In genomic region chr2:11705711-11706110, GRCh38 we compare ENCODE assay signal across 5 cellular contexts.
"Had no signal": no experiment of that assay in that cellular context is flagged by ENCODE, and none has a peak within 500 bp of the region (broad histone marks: within the 10 kb centered on the region; RNA-seq: fewer than 3 reads in every experiment).

No MANE protein-coding gene starts in this region.

- H3K27ac ChIP-seq: HL-60 had no signal

- H3K4me3 ChIP-seq: K562 had no signal

- DNase-seq: IMR-90, KBM-7, KG1 had no signal
